15 cellular contexts compared by ENCODE assay signal in genomic region chr6:149905911-149906371, GRCh38. TPM values are rescaled to one million over a fixed set of nuclear protein-coding genes. Genes with fewer than 3 reads are reported as not detected.
A peak's percentile ranks its signal among the peaks of the same experiment; 100 is the strongest.
DNase-seq lines count a peak whose midpoint lies in the region; ATAC-seq and TF ChIP-seq lines count a peak whose summit lies in the region.
"Had no signal": no experiment of that assay in that cellular context is flagged by ENCODE, and none has a peak within 500 bp of the region (broad histone marks: within the 10 kb centered on the region; RNA-seq: fewer than 3 reads in every experiment).

No MANE protein-coding gene starts in this region.

- no peaks in the 10 kb centered on the region for H4K20me1 ChIP-seq in DND-41 (ENCODE audit: insufficient read depth, low read length)

- peak; percentile 56 for ATAC-seq in Right ventricle myocardium superior (ENCODE audit: poor library complexity)
- no peak for ATAC-seq in Right ventricle myocardium inferior
- peak; percentile 49; the same call in 1 of the 3 replicates for ATAC-seq in DND-41 (ENCODE audit: insufficient read depth, low read depth)
- ATAC-seq in upper lobe of right lung, result no peak
- ATAC-seq: CD8-positive, alpha-beta T cell; PC-3; SK-N-SH treated with all-trans-retinoic acid at 6 μM for 48 hours had no signal

- H3K36me3 Mint-ChIP-seq in endothelial cell (ENCODE audit: low read depth, unreplicated experiment), result peaks cover 10% of the 10 kb centered on the region
- no peaks in the 10 kb centered on the region for H3K36me3 Mint-ChIP-seq in T-helper 2 cell treated with Interferon-gamma antibody and Interleukin-4, amounts not matched to agents 5 μg/mL and 100 μg/mL, for 36 hours (ENCODE audit: low read depth)

- TF ChIP-seq CTCF in DND-41 (IDR thresholded peaks at IDR 0.05; ENCODE audit: borderline replicate concordance, extremely low read depth, low read length, poor library complexity, severe bottlenecking) (no peak), endothelial cell (IDR thresholded peaks at IDR 0.05; ENCODE audit: unreplicated experiment) (no peak), upper lobe of right lung (IDR thresholded peaks at IDR 0.05) (no peak)

- peaks cover 14% of the 10 kb centered on the region for H3K9me3 ChIP-seq in DND-41 (ENCODE audit: insufficient read depth, low read length, severe bottlenecking)
- H3K9me3 ChIP-seq in upper lobe of right lung, result no peaks in the 10 kb centered on the region

- peaks cover 2% of the 10 kb centered on the region for H3K27me3 Mint-ChIP-seq in endothelial cell (ENCODE audit: unreplicated experiment)
- H3K27me3 Mint-ChIP-seq in T-helper 2 cell treated with Interferon-gamma antibody and Interleukin-4, amounts not matched to agents 5 μg/mL and 100 μg/mL, for 36 hours (ENCODE audit: low read depth), result peaks cover 11% of the 10 kb centered on the region

- no peaks in the 10 kb centered on the region for H3K79me2 ChIP-seq in DND-41 (ENCODE audit: insufficient read depth, low read length)

- no peak overlapping the region for H3K4me3 Mint-ChIP-seq in endothelial cell (ENCODE audit: unreplicated experiment)
- no peak overlapping the region for H3K4me3 Mint-ChIP-seq in T-helper 2 cell treated with Interferon-gamma antibody and Interleukin-4, amounts not matched to agents 5 μg/mL and 100 μg/mL, for 36 hours
- H3K4me3 Mint-ChIP-seq: CD8-positive, alpha-beta T cell had no signal

- no peak overlapping the region for H3K4me2 ChIP-seq in DND-41 (ENCODE audit: insufficient read depth, low read length)

- H3K36me3 ChIP-seq in DND-41 (ENCODE audit: insufficient read depth, low read length) (no peaks in the 10 kb centered on the region), upper lobe of right lung (no peaks in the 10 kb centered on the region)

- no peak overlapping the region for H3K27ac ChIP-seq in DND-41 (ENCODE audit: low read length)
- H3K27ac ChIP-seq in upper lobe of right lung, result no peak overlapping the region

- no peak overlapping the region for H3K4me3 ChIP-seq in DND-41 (ENCODE audit: low read depth in 1 of 2, low read length in 2 of 2)
- no peak overlapping the region for H3K4me3 ChIP-seq in upper lobe of right lung

- no peak for DNase-seq in Right ventricle myocardium superior
- no peak for DNase-seq in Right ventricle myocardium inferior (ENCODE audit: missing footprints)
- DNase-seq in DND-41, result peak; percentile 18
- no peak for DNase-seq in endothelial cell (ENCODE audit: low spot score)
- peak; percentile 41 for DNase-seq in upper lobe of right lung
- DNase-seq in T-helper 2 cell treated with Interferon-gamma antibody and Interleukin-4, amounts not matched to agents 5 μg/mL and 100 μg/mL, for 36 hours (ENCODE audit: low spot score), result no peak
- no peak for DNase-seq in NCI-H2107 treated with DMSO at 0.1 percent for 48 hours (lab: John Stamatoyannopoulos, UW; ENCODE audit: unreplicated experiment)
- DNase-seq: CD8-positive, alpha-beta T cell; GOT3; NCI-H1048; NCI-H1694 treated with DMSO at 0.1 percent for 48 hours; NCI-H2171 treated with DMSO at 0.1 percent for 48 hours; NCI-H510A treated with DMSO at 0.1 percent for 48 hours; PC-3 had no signal

- peak overlapping the region; percentile 9 for H3K27ac Mint-ChIP-seq in endothelial cell (ENCODE audit: unreplicated experiment)
- no peak overlapping the region for H3K27ac Mint-ChIP-seq in T-helper 2 cell treated with Interferon-gamma antibody and Interleukin-4, amounts not matched to agents 5 μg/mL and 100 μg/mL, for 36 hours
- H3K27ac Mint-ChIP-seq: CD8-positive, alpha-beta T cell had no signal

- H3K4me1 Mint-ChIP-seq in endothelial cell (ENCODE audit: unreplicated experiment), result peaks cover 18% of the 10 kb centered on the region
- no peaks in the 10 kb centered on the region for H3K4me1 Mint-ChIP-seq in T-helper 2 cell treated with Interferon-gamma antibody and Interleukin-4, amounts not matched to agents 5 μg/mL and 100 μg/mL, for 36 hours (ENCODE audit: low read depth)

- H3K9ac ChIP-seq in DND-41 (ENCODE audit: low read depth, low read length), result no peak overlapping the region

- intact Hi-C loops in Right ventricle myocardium superior (cut with DNase I) (no loop called here), Right ventricle myocardium inferior (cut with DNase I) (no loop called here), upper lobe of right lung (cut with DNase I) (no loop called here)

- no peaks in the 10 kb centered on the region for H3K4me1 ChIP-seq in DND-41 (ENCODE audit: insufficient read depth, low read length)
- no peaks in the 10 kb centered on the region for H3K4me1 ChIP-seq in upper lobe of right lung

- H2AFZ ChIP-seq in DND-41 (ENCODE audit: low read depth, low read length), result no peak overlapping the region

- peaks cover 6% of the 10 kb centered on the region for H3K9me3 Mint-ChIP-seq in endothelial cell (ENCODE audit: unreplicated experiment)
- peaks cover 9% of the 10 kb centered on the region for H3K9me3 Mint-ChIP-seq in T-helper 2 cell treated with Interferon-gamma antibody and Interleukin-4, amounts not matched to agents 5 μg/mL and 100 μg/mL, for 36 hours

- H3K27me3 ChIP-seq in DND-41 (ENCODE audit: insufficient read depth, low read length, poor library complexity), result peaks cover 4% of the 10 kb centered on the region
- H3K27me3 ChIP-seq in upper lobe of right lung, result no peaks in the 10 kb centered on the region

RNA-seq across cellular contexts. Expression of gene RAET1E, which starts 8.0 kb away (rescaled TPM):
- total RNA-seq in Right ventricle myocardium superior (0.48 TPM), Right ventricle myocardium inferior (0.27 TPM), endothelial cell (ENCODE audit: unreplicated experiment) (0.28 TPM), upper lobe of right lung (0.96 TPM)
- total RNA-seq: CD8-positive, alpha-beta T cell had no signal

RNA-seq across cellular contexts. Expression of gene RAET1G, which starts 17.0 kb away (rescaled TPM):
- not detected for total RNA-seq in Right ventricle myocardium superior
- 0.22 TPM for total RNA-seq in Right ventricle myocardium inferior
- 3.8 TPM for total RNA-seq in endothelial cell (ENCODE audit: unreplicated experiment)
- 1.2 TPM for total RNA-seq in upper lobe of right lung
- total RNA-seq: CD8-positive, alpha-beta T cell had no signal

RNA-seq across cellular contexts. Expression of gene ULBP2, which starts 35.9 kb away (rescaled TPM):
- 0.65 TPM for total RNA-seq in Right ventricle myocardium superior
- 1.3 TPM for total RNA-seq in Right ventricle myocardium inferior
- total RNA-seq in endothelial cell (ENCODE audit: unreplicated experiment), result 9.9 TPM
- 2.3 TPM for total RNA-seq in upper lobe of right lung

RNA-seq across cellular contexts. Expression of gene LRP11, which starts 41.8 kb away (rescaled TPM):
- 17.4 TPM for total RNA-seq in Right ventricle myocardium superior
- total RNA-seq in Right ventricle myocardium inferior, result 21.5 TPM
- 51.7 TPM for total RNA-seq in endothelial cell (ENCODE audit: unreplicated experiment)
- 51.1 TPM for total RNA-seq in upper lobe of right lung

RNA-seq across cellular contexts. Expression of gene ULBP1, which starts 57.8 kb away (rescaled TPM):
- total RNA-seq in Right ventricle myocardium superior (0.13 TPM), Right ventricle myocardium inferior (0.30 TPM), endothelial cell (ENCODE audit: unreplicated experiment) (24.8 TPM), upper lobe of right lung (1.2 TPM)

Comparison
In these comparisons a context has a peak if more than half of its experiments do, and no peak if none do; other contexts are left out.
1. ATAC-seq: peak in Right ventricle myocardium superior (single experiment) and DND-41 (single experiment); none in Right ventricle myocardium inferior (single experiment) and upper lobe of right lung (single experiment).
2. DNase-seq: peak in DND-41 (single experiment) and upper lobe of right lung (single experiment); none in Right ventricle myocardium superior (single experiment), Right ventricle myocardium inferior (single experiment), endothelial cell (single experiment), T-helper 2 cell treated with Interferon-gamma antibody and Interleukin-4, amounts not matched to agents 5 μg/mL and 100 μg/mL, for 36 hours (single experiment) and NCI-H2107 treated with DMSO at 0.1 percent for 48 hours (single experiment).